1 cellular context compared by ENCODE assay signal in the genomic region with DNA sequence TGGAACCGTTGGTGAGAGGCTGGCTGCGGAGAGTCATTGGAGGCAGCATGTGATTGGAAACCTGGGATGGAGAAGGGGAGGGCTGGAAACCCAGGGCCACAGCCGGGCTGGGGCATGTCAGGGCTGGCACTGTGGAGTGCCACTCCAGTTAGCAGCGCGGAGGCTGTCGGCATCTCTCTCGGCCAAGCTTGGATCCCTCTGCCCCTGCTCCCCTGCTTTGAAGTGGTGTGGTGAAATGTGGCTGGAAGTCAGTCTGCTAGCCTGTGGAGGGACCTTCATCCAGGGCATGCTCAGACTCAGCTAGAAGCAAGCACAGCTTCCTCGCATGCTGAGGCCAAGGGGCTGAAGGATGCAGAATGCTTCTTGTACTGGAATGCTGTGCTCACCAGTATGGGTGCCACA.
TF ChIP-seq lines count a peak whose summit lies in the region.

No MANE protein-coding gene starts in this region.

TF ChIP-seq in SK-N-SH, 30 proteins besides CTCF, POLR2A, EP300 and RAD21:
- TF ChIP-seq, protein P1, sequence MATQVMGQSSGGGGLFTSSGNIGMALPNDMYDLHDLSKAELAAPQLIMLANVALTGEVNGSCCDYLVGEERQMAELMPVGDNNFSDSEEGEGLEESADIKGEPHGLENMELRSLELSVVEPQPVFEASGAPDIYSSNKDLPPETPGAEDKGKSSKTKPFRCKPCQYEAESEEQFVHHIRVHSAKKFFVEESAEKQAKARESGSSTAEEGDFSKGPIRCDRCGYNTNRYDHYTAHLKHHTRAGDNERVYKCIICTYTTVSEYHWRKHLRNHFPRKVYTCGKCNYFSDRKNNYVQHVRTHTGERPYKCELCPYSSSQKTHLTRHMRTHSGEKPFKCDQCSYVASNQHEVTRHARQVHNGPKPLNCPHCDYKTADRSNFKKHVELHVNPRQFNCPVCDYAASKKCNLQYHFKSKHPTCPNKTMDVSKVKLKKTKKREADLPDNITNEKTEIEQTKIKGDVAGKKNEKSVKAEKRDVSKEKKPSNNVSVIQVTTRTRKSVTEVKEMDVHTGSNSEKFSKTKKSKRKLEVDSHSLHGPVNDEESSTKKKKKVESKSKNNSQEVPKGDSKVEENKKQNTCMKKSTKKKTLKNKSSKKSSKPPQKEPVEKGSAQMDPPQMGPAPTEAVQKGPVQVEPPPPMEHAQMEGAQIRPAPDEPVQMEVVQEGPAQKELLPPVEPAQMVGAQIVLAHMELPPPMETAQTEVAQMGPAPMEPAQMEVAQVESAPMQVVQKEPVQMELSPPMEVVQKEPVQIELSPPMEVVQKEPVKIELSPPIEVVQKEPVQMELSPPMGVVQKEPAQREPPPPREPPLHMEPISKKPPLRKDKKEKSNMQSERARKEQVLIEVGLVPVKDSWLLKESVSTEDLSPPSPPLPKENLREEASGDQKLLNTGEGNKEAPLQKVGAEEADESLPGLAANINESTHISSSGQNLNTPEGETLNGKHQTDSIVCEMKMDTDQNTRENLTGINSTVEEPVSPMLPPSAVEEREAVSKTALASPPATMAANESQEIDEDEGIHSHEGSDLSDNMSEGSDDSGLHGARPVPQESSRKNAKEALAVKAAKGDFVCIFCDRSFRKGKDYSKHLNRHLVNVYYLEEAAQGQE (IDR thresholded peaks at IDR 0.05; ENCODE audit: low read depth, low read length): no peak
- no peak for TF ChIP-seq FOXM1 (IDR thresholded peaks at IDR 0.05; ENCODE audit: low read depth)
TF ChIP-seq in SK-N-SH: peak in this region for 0.
